In genomic region chr19:18488403-18488723, GRCh38 we compare ENCODE assay signal across 1 cellular context.
TF ChIP-seq lines count a peak whose summit lies in the region.

No MANE protein-coding gene starts in this region.

TF ChIP-seq in endothelial cell of umbilical vein, 7 proteins besides CTCF, POLR2A, EP300 and RAD21:
- TF ChIP-seq MAX (IDR thresholded peaks at IDR 0.05; ENCODE audit: insufficient read depth, insufficient read length) = peak; percentile 30
- TF ChIP-seq GATA2 (IDR thresholded peaks at IDR 0.05; ENCODE audit: insufficient read depth, insufficient read length, low read depth, low read length) = no peak
